Comparison of ENCODE assay signal across 11 cellular contexts in genomic region chr3:56125358-56126005, GRCh38.
DNase-seq lines count a peak whose midpoint lies in the region; ATAC-seq, FAIRE-seq and TF ChIP-seq lines count a peak whose summit lies in the region.
"Had no signal": no experiment of that assay in that cellular context is flagged by ENCODE, and none has a peak within 500 bp of the region (broad histone marks: within the 10 kb centered on the region; RNA-seq: fewer than 3 reads in every experiment).

No MANE protein-coding gene starts in this region.

- H3K4me1 ChIP-seq in HUES6 (ENCODE audit: control insufficient read depth, insufficient read depth, low read length) (peaks cover 44% of the 10 kb centered on the region), astrocyte (ENCODE audit: insufficient read depth, low read length) (peaks cover 3% of the 10 kb centered on the region)

- TF ChIP-seq CTCF in astrocyte (IDR thresholded peaks at IDR 0.05; ENCODE audit: insufficient read depth, low read depth, low read length): no peak

- H3K27me3 Mint-ChIP-seq in astrocyte (ENCODE audit: low read depth, unreplicated experiment): no peaks in the 10 kb centered on the region

- H3K4me3 ChIP-seq in HUES6 (ENCODE audit: low read depth, low read length) (no peak overlapping the region), astrocyte (ENCODE audit: insufficient read depth, low read depth, low read length) (no peak overlapping the region)

- peak overlapping the region; percentile 84 for H3K27ac Mint-ChIP-seq in astrocyte (ENCODE audit: unreplicated experiment)
- H3K27ac Mint-ChIP-seq: activated T-helper 2 cell treated with anti-CD3 and anti-CD28 coated beads, Interferon-gamma antibody, Interleukin-2, Interleukin-4, amounts not matched to agents 10 μg/mL and 5 μg/mL and 100 μg/mL, durations not matched to agents 14 hours and 24 hours and 36 hours; T-helper 2 cell treated with Interferon-gamma antibody and Interleukin-4, amounts not matched to agents 5 μg/mL and 100 μg/mL, for 36 hours had no signal

- ATAC-seq in GM19455 (IDR thresholded peaks at IDR 0.05; ENCODE audit: unreplicated experiment): no peak

- no peaks in the 10 kb centered on the region for H3K36me3 Mint-ChIP-seq in astrocyte (ENCODE audit: low read depth, unreplicated experiment)

- H3K27ac ChIP-seq in HUES6 (ENCODE audit: low read depth, low read length): peak overlapping the region; percentile 67; the same call in 1 of the 2 replicates
- no peak overlapping the region for H3K27ac ChIP-seq in astrocyte (ENCODE audit: low read depth, low read length)

- in situ Hi-C loops in ACHN (cut with HindIII; ENCODE audit: low pct_ligation_motif_present, low pct_unique_long_range_greater_than_20kb, low sequenced_read_pairs): no loop called here

- H3K36me3 ChIP-seq in HUES6 (ENCODE audit: control insufficient read depth, insufficient read depth, low read length): no peaks in the 10 kb centered on the region
- H3K36me3 ChIP-seq in astrocyte (ENCODE audit: insufficient read depth, low read length): no peaks in the 10 kb centered on the region

- DNase-seq in ACHN (peak; percentile 16), astrocyte (ENCODE audit: low read depth) (peak; percentile 66), iris pigment epithelial cell (ENCODE audit: low read depth) (peak; percentile 80), SK-N-DZ (ENCODE audit: low spot score) (no peak), NCI-H524 treated with DMSO at 0.1 percent for 48 hours (lab: John Stamatoyannopoulos, UW) (no peak)
- no peak for DNase-seq in NK-92 treated with Interleukin-12 subunit alpha and Interleukin-12 subunit beta, amount 100 ng/mL, for 24 hours (lab: John Stamatoyannopoulos, UW)
- DNase-seq: COR-L47 had no signal

- no peaks in the 10 kb centered on the region for H3K27me3 ChIP-seq in HUES6 (ENCODE audit: control insufficient read depth, insufficient read depth, low read length)
- peaks cover 3% of the 10 kb centered on the region for H3K27me3 ChIP-seq in astrocyte (ENCODE audit: insufficient read depth, low read length)

- H3K9ac ChIP-seq in HUES6 (ENCODE audit: low read length): no peak overlapping the region
- no peak overlapping the region for H3K9ac ChIP-seq in astrocyte (ENCODE audit: low read length)

- peak overlapping the region; percentile 20 for H3K4me2 ChIP-seq in astrocyte (ENCODE audit: low read length)

- no peaks in the 10 kb centered on the region for H3K9me3 ChIP-seq in HUES6 (ENCODE audit: control insufficient read depth, insufficient read depth, low read depth, low read length)
- H3K9me3 ChIP-seq in astrocyte (ENCODE audit: insufficient read depth, low read depth, low read length): no peaks in the 10 kb centered on the region

- H3K4me1 Mint-ChIP-seq in astrocyte (ENCODE audit: low read depth, unreplicated experiment): peaks cover 30% of the 10 kb centered on the region

- no peak for FAIRE-seq in astrocyte (lab: Jason Lieb, UNC)

- H3K9me3 Mint-ChIP-seq in astrocyte (ENCODE audit: unreplicated experiment): no peaks in the 10 kb centered on the region
- H3K9me3 Mint-ChIP-seq: activated T-helper 2 cell treated with anti-CD3 and anti-CD28 coated beads, Interferon-gamma antibody, Interleukin-2, Interleukin-4, amounts not matched to agents 10 μg/mL and 5 μg/mL and 100 μg/mL, durations not matched to agents 14 hours and 24 hours and 36 hours had no signal

- H2AFZ ChIP-seq in astrocyte (ENCODE audit: low read depth, low read length): no peak overlapping the region

- no peaks in the 10 kb centered on the region for H3K79me2 ChIP-seq in astrocyte (ENCODE audit: insufficient read depth, low read length)

- no peak overlapping the region for H3K4me3 Mint-ChIP-seq in astrocyte (ENCODE audit: unreplicated experiment)
- H3K4me3 Mint-ChIP-seq: T-helper 2 cell treated with Interferon-gamma antibody and Interleukin-4, amounts not matched to agents 5 μg/mL and 100 μg/mL, for 36 hours had no signal

- no peaks in the 10 kb centered on the region for H4K20me1 ChIP-seq in astrocyte (ENCODE audit: insufficient read depth, low read length)

Comparison
In these comparisons a context has a peak if more than half of its experiments do, and no peak if none do; other contexts are left out.
1. DNase-seq: peak in ACHN (single experiment), astrocyte (single experiment) and iris pigment epithelial cell (single experiment); none in SK-N-DZ (single experiment), NCI-H524 treated with DMSO at 0.1 percent for 48 hours (single experiment) and NK-92 treated with Interleukin-12 subunit alpha and Interleukin-12 subunit beta, amount 100 ng/mL, for 24 hours (single experiment).